Comparison of ENCODE assay signal across 18 cellular contexts in the genomic region with DNA sequence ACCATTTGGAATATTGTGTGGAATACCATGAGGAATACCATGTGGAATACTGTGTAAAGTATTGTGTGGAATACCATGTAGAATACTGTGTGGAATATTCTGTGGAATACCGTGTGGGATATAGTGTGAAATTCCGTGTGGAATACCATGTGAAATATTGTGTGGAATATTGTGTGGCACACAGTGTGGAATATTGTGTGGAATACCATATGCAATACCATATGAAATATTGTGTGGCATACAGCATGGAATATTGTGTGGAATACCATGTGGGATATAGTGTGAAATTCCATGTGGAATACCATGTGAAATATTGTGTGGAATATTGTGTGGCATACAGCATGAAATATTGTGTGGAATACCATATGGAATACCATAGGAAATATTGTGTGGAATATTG.
A peak's percentile ranks its signal among the peaks of the same experiment; 100 is the strongest.
DNase-seq lines count a peak whose midpoint lies in the region; ATAC-seq and TF ChIP-seq lines count a peak whose summit lies in the region.
"Had no signal": no experiment of that assay in that cellular context is flagged by ENCODE, and none has a peak within 500 bp of the region (broad histone marks: within the 10 kb centered on the region; RNA-seq: fewer than 3 reads in every experiment).

No MANE protein-coding gene starts in this region.

- no peak overlapping the region for H2AFZ ChIP-seq in neural progenitor cell (replicated peaks)

- H3K27ac ChIP-seq in neural progenitor cell: no peak overlapping the region
- H3K27ac ChIP-seq: KMS-11 had no signal

- intact Hi-C loops in activated CD4-positive, alpha-beta T cell treated with anti-CD3 and anti-CD28 coated beads, Interleukin-2, amount 10 ng/mL, durations not matched to agents 24 days and 14 days (cut with micrococcal nuclease): loop anchor here (10.0 kb wide), 1 partner anchor 234 kb away; no protein-coding TSS in a partner anchor

- H3K4me2 ChIP-seq in neural progenitor cell: no peak overlapping the region
- H3K4me2 ChIP-seq: KMS-11 had no signal

- H3F3A ChIP-seq in neural progenitor cell (ENCODE audit: low read depth): peaks cover 10% of the 10 kb centered on the region

- no peak overlapping the region for H3K4me3 ChIP-seq in neural progenitor cell

- peaks cover 2% of the 10 kb centered on the region for H3K36me3 Mint-ChIP-seq in activated CD4-positive, alpha-beta T cell treated with anti-CD3 and anti-CD28 coated beads, Interleukin-2, amount 10 ng/mL, durations not matched to agents 24 days and 14 days (ENCODE audit: low read depth)
- peaks cover 25% of the 10 kb centered on the region for H3K36me3 Mint-ChIP-seq in activated naive CD8-positive, alpha-beta T cell treated with anti-CD3 and anti-CD28 coated beads, Interleukin-2, amount 50 U/mL, for 24 hours (ENCODE audit: low read depth)
- H3K36me3 Mint-ChIP-seq in activated naive CD8-positive, alpha-beta T cell treated with anti-CD3 and anti-CD28 coated beads for 36 hours: peaks cover 10% of the 10 kb centered on the region
- peaks cover 78% of the 10 kb centered on the region for H3K36me3 Mint-ChIP-seq in central memory CD8-positive, alpha-beta T cell (ENCODE audit: insufficient read depth)
- H3K36me3 Mint-ChIP-seq in stimulated activated naive B cell treated with anti-CD40 and anti-IgM and Interleukin-4, amounts not matched to agents 10 μg/mL and 1 μg/mL and 100 μg/mL, for 72 hours: peaks cover 2 to 11% of the 10 kb centered on the region in 2 donors
- H3K36me3 Mint-ChIP-seq in neural progenitor cell: no peaks in the 10 kb centered on the region

- H3K4me3 Mint-ChIP-seq in activated CD4-positive, alpha-beta T cell treated with anti-CD3 and anti-CD28 coated beads, Interleukin-2, amount 10 ng/mL, durations not matched to agents 24 days and 14 days: no peak overlapping the region
- H3K4me3 Mint-ChIP-seq in activated naive CD8-positive, alpha-beta T cell treated with anti-CD3 and anti-CD28 coated beads, Interleukin-2, amount 50 U/mL, for 24 hours: peak overlapping the region; percentile 6
- no peak overlapping the region for H3K4me3 Mint-ChIP-seq in activated naive CD8-positive, alpha-beta T cell treated with anti-CD3 and anti-CD28 coated beads for 36 hours
- peak overlapping the region; percentile 81 for H3K4me3 Mint-ChIP-seq in central memory CD8-positive, alpha-beta T cell
- peak overlapping the region in 1 of 2 donors; percentile 58 for H3K4me3 Mint-ChIP-seq in stimulated activated naive B cell treated with anti-CD40 and anti-IgM and Interleukin-4, amounts not matched to agents 10 μg/mL and 1 μg/mL and 100 μg/mL, for 72 hours
- no peak overlapping the region for H3K4me3 Mint-ChIP-seq in neural progenitor cell
- H3K4me3 Mint-ChIP-seq: HFFc6 had no signal

- H3K27ac Mint-ChIP-seq in activated CD4-positive, alpha-beta T cell treated with anti-CD3 and anti-CD28 coated beads, Interleukin-2, amount 10 ng/mL, durations not matched to agents 24 days and 14 days: peak overlapping the region; percentile 34
- peak overlapping the region; percentile 90 for H3K27ac Mint-ChIP-seq in activated naive CD8-positive, alpha-beta T cell treated with anti-CD3 and anti-CD28 coated beads, Interleukin-2, amount 50 U/mL, for 24 hours
- no peak overlapping the region for H3K27ac Mint-ChIP-seq in activated naive CD8-positive, alpha-beta T cell treated with anti-CD3 and anti-CD28 coated beads for 36 hours
- peak overlapping the region; percentile 98 for H3K27ac Mint-ChIP-seq in central memory CD8-positive, alpha-beta T cell (ENCODE audit: low read depth)
- peak overlapping the region; percentile 97 for H3K27ac Mint-ChIP-seq in stimulated activated naive B cell treated with anti-CD40 and anti-IgM and Interleukin-4, amounts not matched to agents 10 μg/mL and 1 μg/mL and 100 μg/mL, for 72 hours
- no peak overlapping the region for H3K27ac Mint-ChIP-seq in neural progenitor cell
- H3K27ac Mint-ChIP-seq: HFFc6 had no signal

- H3K9me3 ChIP-seq in neural progenitor cell (ENCODE audit: low read depth): peaks cover 6% of the 10 kb centered on the region
- H3K9me3 ChIP-seq: Caco-2 had no signal

- no peaks in the 10 kb centered on the region for H3K79me2 ChIP-seq in neural progenitor cell (ENCODE audit: low read depth)

- DNase-seq in activated CD4-positive, alpha-beta T cell treated with anti-CD3 and anti-CD28 coated beads, Interleukin-2, amount 10 ng/mL, durations not matched to agents 24 days and 14 days: no peak
- no peak for DNase-seq in activated CD4-positive, alpha-beta T cell treated with anti-CD3 and anti-CD28 coated beads, Interleukin-2, amount 50 U/mL, for 48 hours
- no peak for DNase-seq in activated naive CD8-positive, alpha-beta T cell treated with anti-CD3 and anti-CD28 coated beads, Interleukin-2, amount 50 U/mL, for 24 hours
- DNase-seq in activated naive CD8-positive, alpha-beta T cell treated with anti-CD3 and anti-CD28 coated beads for 36 hours: no peak
- DNase-seq in central memory CD8-positive, alpha-beta T cell (ENCODE audit: low spot score in 2 of 2): no peak
- no peak for DNase-seq in stimulated activated naive B cell treated with anti-CD40 and anti-IgM and Interleukin-4, amounts not matched to agents 10 μg/mL and 1 μg/mL and 100 μg/mL, for 72 hours
- no peak for DNase-seq in neural progenitor cell (ENCODE audit: low spot score)
- no peak for DNase-seq in NOMO-1 (lab: John Stamatoyannopoulos, UW; ENCODE audit: unreplicated experiment in 2 of 2)
- DNase-seq: 8988T, Caco-2, H7, HFFc6, NCI-H1092, NCI-H146, NCI-H2029 treated with DMSO at 0.1 percent for 48 hours, NCI-H2171, NCI-H526 had no signal

- no peak overlapping the region for H3K9ac ChIP-seq in neural progenitor cell
- H3K9ac ChIP-seq: KMS-11 had no signal

- H3K36me3 ChIP-seq in neural progenitor cell: no peaks in the 10 kb centered on the region

- TF ChIP-seq CTCF in neural progenitor cell (IDR thresholded peaks at IDR 0.05): no peak

- no peak for ATAC-seq in activated naive CD8-positive, alpha-beta T cell treated with anti-CD3 and anti-CD28 coated beads, Interleukin-2, amount 50 U/mL, for 24 hours
- ATAC-seq in central memory CD8-positive, alpha-beta T cell (replicated peaks; ENCODE audit: extremely low read depth, poor library complexity, severe bottlenecking): no peak
- ATAC-seq in stimulated activated naive B cell treated with anti-CD40 and anti-IgM and Interleukin-4, amounts not matched to agents 10 μg/mL and 1 μg/mL and 100 μg/mL, for 72 hours (replicated peaks): no peak

- H3K4me1 ChIP-seq in neural progenitor cell: no peaks in the 10 kb centered on the region
- H3K4me1 ChIP-seq: Caco-2 had no signal

- H3K27me3 Mint-ChIP-seq in activated CD4-positive, alpha-beta T cell treated with anti-CD3 and anti-CD28 coated beads, Interleukin-2, amount 10 ng/mL, durations not matched to agents 24 days and 14 days: no peaks in the 10 kb centered on the region
- peaks cover 5% of the 10 kb centered on the region for H3K27me3 Mint-ChIP-seq in activated naive CD8-positive, alpha-beta T cell treated with anti-CD3 and anti-CD28 coated beads, Interleukin-2, amount 50 U/mL, for 24 hours
- H3K27me3 Mint-ChIP-seq in activated naive CD8-positive, alpha-beta T cell treated with anti-CD3 and anti-CD28 coated beads for 36 hours: peaks cover 3% of the 10 kb centered on the region
- H3K27me3 Mint-ChIP-seq in central memory CD8-positive, alpha-beta T cell: no peaks in the 10 kb centered on the region
- peaks cover 5 to 9% of the 10 kb centered on the region in 2 donors for H3K27me3 Mint-ChIP-seq in stimulated activated naive B cell treated with anti-CD40 and anti-IgM and Interleukin-4, amounts not matched to agents 10 μg/mL and 1 μg/mL and 100 μg/mL, for 72 hours
- peaks cover 11% of the 10 kb centered on the region for H3K27me3 Mint-ChIP-seq in neural progenitor cell (ENCODE audit: insufficient read depth, low read depth)

- no peaks in the 10 kb centered on the region for H4K20me1 ChIP-seq in neural progenitor cell (ENCODE audit: low read depth)

- peaks cover 2% of the 10 kb centered on the region for H3K4me1 Mint-ChIP-seq in activated CD4-positive, alpha-beta T cell treated with anti-CD3 and anti-CD28 coated beads, Interleukin-2, amount 10 ng/mL, durations not matched to agents 24 days and 14 days
- H3K4me1 Mint-ChIP-seq in activated naive CD8-positive, alpha-beta T cell treated with anti-CD3 and anti-CD28 coated beads, Interleukin-2, amount 50 U/mL, for 24 hours: peaks cover 28% of the 10 kb centered on the region
- no peaks in the 10 kb centered on the region for H3K4me1 Mint-ChIP-seq in activated naive CD8-positive, alpha-beta T cell treated with anti-CD3 and anti-CD28 coated beads for 36 hours
- peaks cover 21% of the 10 kb centered on the region for H3K4me1 Mint-ChIP-seq in central memory CD8-positive, alpha-beta T cell
- H3K4me1 Mint-ChIP-seq in stimulated activated naive B cell treated with anti-CD40 and anti-IgM and Interleukin-4, amounts not matched to agents 10 μg/mL and 1 μg/mL and 100 μg/mL, for 72 hours: peaks cover 18% of the 10 kb centered on the region in 2 donors
- no peaks in the 10 kb centered on the region for H3K4me1 Mint-ChIP-seq in neural progenitor cell

- H3K9me3 Mint-ChIP-seq in activated CD4-positive, alpha-beta T cell treated with anti-CD3 and anti-CD28 coated beads, Interleukin-2, amount 10 ng/mL, durations not matched to agents 24 days and 14 days: peaks cover 44% of the 10 kb centered on the region
- H3K9me3 Mint-ChIP-seq in activated naive CD8-positive, alpha-beta T cell treated with anti-CD3 and anti-CD28 coated beads, Interleukin-2, amount 50 U/mL, for 24 hours: peaks cover 49% of the 10 kb centered on the region
- peaks cover 32% of the 10 kb centered on the region for H3K9me3 Mint-ChIP-seq in activated naive CD8-positive, alpha-beta T cell treated with anti-CD3 and anti-CD28 coated beads for 36 hours
- H3K9me3 Mint-ChIP-seq in central memory CD8-positive, alpha-beta T cell: peaks cover 19% of the 10 kb centered on the region
- peaks cover 20 to 25% of the 10 kb centered on the region in 2 donors for H3K9me3 Mint-ChIP-seq in stimulated activated naive B cell treated with anti-CD40 and anti-IgM and Interleukin-4, amounts not matched to agents 10 μg/mL and 1 μg/mL and 100 μg/mL, for 72 hours
- H3K9me3 Mint-ChIP-seq in neural progenitor cell: peaks cover 52% of the 10 kb centered on the region

- no peaks in the 10 kb centered on the region for H3K27me3 ChIP-seq in neural progenitor cell

Comparison
In these comparisons a context has a peak if more than half of its experiments do, and no peak if none do; other contexts are left out.
1. H3K27ac Mint-ChIP-seq: peak in activated CD4-positive, alpha-beta T cell treated with anti-CD3 and anti-CD28 coated beads, Interleukin-2, amount 10 ng/mL, durations not matched to agents 24 days and 14 days (single experiment), activated naive CD8-positive, alpha-beta T cell treated with anti-CD3 and anti-CD28 coated beads, Interleukin-2, amount 50 U/mL, for 24 hours (single experiment), central memory CD8-positive, alpha-beta T cell (single experiment) and stimulated activated naive B cell treated with anti-CD40 and anti-IgM and Interleukin-4, amounts not matched to agents 10 μg/mL and 1 μg/mL and 100 μg/mL, for 72 hours (single experiment); none in activated naive CD8-positive, alpha-beta T cell treated with anti-CD3 and anti-CD28 coated beads for 36 hours (single experiment) and neural progenitor cell (single experiment).
2. H3K4me3 Mint-ChIP-seq: peak in activated naive CD8-positive, alpha-beta T cell treated with anti-CD3 and anti-CD28 coated beads, Interleukin-2, amount 50 U/mL, for 24 hours (single experiment) and central memory CD8-positive, alpha-beta T cell (single experiment); none in activated CD4-positive, alpha-beta T cell treated with anti-CD3 and anti-CD28 coated beads, Interleukin-2, amount 10 ng/mL, durations not matched to agents 24 days and 14 days (single experiment), activated naive CD8-positive, alpha-beta T cell treated with anti-CD3 and anti-CD28 coated beads for 36 hours (single experiment) and neural progenitor cell (single experiment).